18 cellular contexts compared by ENCODE assay signal in the genomic region with DNA sequence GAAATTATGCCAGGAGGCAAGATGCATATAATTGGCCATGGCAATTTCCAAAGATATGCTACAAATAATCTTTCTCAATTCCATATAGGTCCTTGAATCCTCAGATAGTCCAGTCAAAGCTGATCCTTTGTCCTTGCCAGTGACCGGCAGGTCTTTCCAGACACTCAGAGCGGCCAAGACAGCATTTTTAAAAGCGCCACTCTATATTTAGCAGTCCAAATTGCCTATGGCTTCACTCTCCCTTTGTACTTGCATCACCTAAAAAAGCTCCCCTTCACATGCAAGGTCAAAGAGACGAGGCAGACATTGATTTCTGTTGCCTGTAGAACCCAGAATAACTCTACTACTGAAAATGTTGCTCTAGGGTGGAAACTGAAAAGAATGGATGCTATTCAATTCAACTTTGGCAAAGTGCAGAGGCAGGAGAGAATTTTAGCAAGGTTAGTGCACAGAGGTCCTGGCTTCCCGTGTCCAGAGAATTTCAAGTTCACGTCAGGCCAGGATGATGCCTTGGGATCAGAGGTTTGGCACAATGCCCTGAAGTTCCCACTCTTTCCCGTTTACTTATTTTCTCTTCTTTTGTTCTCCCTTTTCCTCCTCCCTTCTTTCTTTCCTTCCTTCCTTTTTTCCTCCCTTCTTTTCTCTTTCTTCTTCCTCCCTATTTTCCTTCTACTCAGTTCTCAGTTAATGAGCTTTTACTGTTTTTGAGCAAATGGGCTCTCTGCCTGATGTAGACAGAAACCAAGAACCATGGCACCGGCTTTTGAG.
DNase-seq lines count a peak whose midpoint lies in the region; ATAC-seq and TF ChIP-seq lines count a peak whose summit lies in the region.
"Had no signal": no experiment of that assay in that cellular context is flagged by ENCODE, and none has a peak within 500 bp of the region (broad histone marks: within the 10 kb centered on the region; RNA-seq: fewer than 3 reads in every experiment).

No MANE protein-coding gene starts in this region.

- no peak overlapping the region for H3K4me2 ChIP-seq in smooth muscle cell
- H3K4me2 ChIP-seq: KMS-11 had no signal

- H3K27me3 ChIP-seq in cardiac muscle cell (no peaks in the 10 kb centered on the region), right cardiac atrium (ENCODE audit: control insufficient read depth, insufficient read depth) (no peaks in the 10 kb centered on the region), smooth muscle cell (ENCODE audit: low read depth) (no peaks in the 10 kb centered on the region), stomach (no peaks in the 10 kb centered on the region)
- H3K27me3 ChIP-seq: BLaER1 treated with 17β-estradiol and CSF1 and Interleukin-3, amounts not matched to agents 10 nM and 100 nM had no signal

- TF ChIP-seq CTCF in cardiac muscle cell (IDR thresholded peaks at IDR 0.05; ENCODE audit: low read depth, low read length) (no peak), smooth muscle cell (IDR thresholded peaks at IDR 0.05; ENCODE audit: borderline replicate concordance, insufficient read depth, poor library complexity, severe bottlenecking) (no peak), stomach (IDR thresholded peaks at IDR 0.05) (no peak)

- TF ChIP-seq POLR2A in stomach (IDR thresholded peaks at IDR 0.05): no peak

- H3K4me3 ChIP-seq in cardiac muscle cell (no peak overlapping the region), right cardiac atrium (ENCODE audit: low read length) (no peak overlapping the region), smooth muscle cell (no peak overlapping the region), stomach (no peak overlapping the region)
- H3K4me3 ChIP-seq: BLaER1 treated with 17β-estradiol and CSF1 and Interleukin-3, amounts not matched to agents 10 nM and 100 nM had no signal

- peak overlapping the region; percentile 92 for H3K27ac ChIP-seq in cardiac muscle cell
- peak overlapping the region; percentile 98 for H3K27ac ChIP-seq in right cardiac atrium (ENCODE audit: low read length)
- H3K27ac ChIP-seq in smooth muscle cell (ENCODE audit: low read depth): no peak overlapping the region
- H3K27ac ChIP-seq in stomach: no peak overlapping the region
- H3K27ac ChIP-seq: BLaER1 treated with 17β-estradiol and CSF1 and Interleukin-3, amounts not matched to agents 10 nM and 100 nM; HL-60; KMS-11 had no signal

- DNase-seq in Right ventricle myocardium inferior (ENCODE audit: missing footprints): no peak
- DNase-seq in cardiac septum (ENCODE audit: low spot score): no peak
- DNase-seq in cardiac muscle cell (ENCODE audit: low read depth in 1 of 2, low spot score in 1 of 2): peak in 1 of 2 donors; percentile 68
- DNase-seq in right cardiac atrium: no peak
- DNase-seq in smooth muscle cell (lab: John Stamatoyannopoulos, UW; ENCODE audit: unreplicated experiment): no peak
- no peak for DNase-seq in SW 1271 (lab: John Stamatoyannopoulos, UW)
- DNase-seq in stomach: no peak
- DNase-seq: 8988T; Caco-2; CD4-positive, alpha-beta memory T cell; DND-41; NCI-H1105 treated with DMSO at 0.1 percent for 48 hours; NCI-H2029 treated with DMSO at 0.1 percent for 48 hours; NCI-H524 treated with DMSO at 0.1 percent for 48 hours had no signal

- no peak for TF ChIP-seq EP300 in stomach (IDR thresholded peaks at IDR 0.05)

- peak overlapping the region; percentile 65 for H2AFZ ChIP-seq in smooth muscle cell (ENCODE audit: low read depth)

- no peaks in the 10 kb centered on the region for H3K79me2 ChIP-seq in smooth muscle cell (ENCODE audit: low read depth)

- H4K20me1 ChIP-seq in smooth muscle cell (ENCODE audit: low read depth): no peaks in the 10 kb centered on the region
- H4K20me1 ChIP-seq: BLaER1 treated with 17β-estradiol and CSF1 and Interleukin-3, amounts not matched to agents 10 nM and 100 nM had no signal

- H3K36me3 ChIP-seq in cardiac muscle cell (no peaks in the 10 kb centered on the region), smooth muscle cell (ENCODE audit: low read depth) (no peaks in the 10 kb centered on the region), stomach (no peaks in the 10 kb centered on the region)
- H3K36me3 ChIP-seq: BLaER1 treated with 17β-estradiol and CSF1 and Interleukin-3, amounts not matched to agents 10 nM and 100 nM had no signal

- WGBS in right cardiac atrium: 41% methylated on average over 8 of the region's 8 CpGs
- 74% methylated on average over 8 of the region's 8 CpGs for WGBS in smooth muscle cell (ENCODE audit: low lambda C conversion rate)
- 68 to 81% (median 73%) methylated on average over 8 of the region's 8 CpGs for WGBS in stomach, 5 donors

- H3F3A ChIP-seq in smooth muscle cell (ENCODE audit: low read depth): no peaks in the 10 kb centered on the region

- ATAC-seq in Right ventricle myocardium inferior (peak; percentile 51), right cardiac atrium (peak; percentile 33 to 61), GM21526 (IDR thresholded peaks at IDR 0.05; ENCODE audit: low FRiP score, unreplicated experiment) (no peak)

- intact Hi-C loops in Right ventricle myocardium inferior (cut with DNase I): loop anchor here (1.0 to 2.0 kb wide), 2 partner anchors 28 to 57 kb away; no protein-coding TSS in a partner anchor
- intact Hi-C loops in cardiac septum (cut with DNase I): loop anchor here (2.0 kb wide), 1 partner anchor 56 kb away; no protein-coding TSS in a partner anchor
- intact Hi-C loops in right cardiac atrium (cut with DNase I): loop anchor here in 2 of 4 donors (5.0 to 10.0 kb wide), 2 partner anchors 45 to 58 kb away; no protein-coding TSS in a partner anchor
- intact Hi-C loops in stomach (cut with DNase I; ENCODE audit: low total_unique reads): no loop called here

- H3K9me3 ChIP-seq in cardiac muscle cell (ENCODE audit: low read depth) (no peaks in the 10 kb centered on the region), right cardiac atrium (ENCODE audit: control insufficient read depth, low read length) (no peaks in the 10 kb centered on the region), smooth muscle cell (replicated peaks; ENCODE audit: low read depth) (no peaks in the 10 kb centered on the region), stomach (no peaks in the 10 kb centered on the region)
- H3K9me3 ChIP-seq: Caco-2 had no signal

- H3K4me1 ChIP-seq in cardiac muscle cell (ENCODE audit: low read depth) (peaks cover 38% of the 10 kb centered on the region), right cardiac atrium (ENCODE audit: control insufficient read depth, insufficient read depth, low read length) (peaks cover 2% of the 10 kb centered on the region), smooth muscle cell (ENCODE audit: low read depth) (no peaks in the 10 kb centered on the region), stomach (peaks cover 0 to 5% (median 0%) of the 10 kb centered on the region in 4 donors)
- H3K4me1 ChIP-seq: Caco-2 had no signal

- H3K9ac ChIP-seq in smooth muscle cell (ENCODE audit: low read depth): no peak overlapping the region
- H3K9ac ChIP-seq: BLaER1 treated with 17β-estradiol and CSF1 and Interleukin-3, amounts not matched to agents 10 nM and 100 nM; KMS-11 had no signal

Comparison
In these comparisons a context has a peak if more than half of its experiments do, and no peak if none do; other contexts are left out.
1. H3K27ac ChIP-seq: peak in cardiac muscle cell (single experiment) and right cardiac atrium (single experiment); none in smooth muscle cell (single experiment) and stomach (0 of 5).